ENCODE assay signal across 8 cellular contexts in the genomic region with DNA sequence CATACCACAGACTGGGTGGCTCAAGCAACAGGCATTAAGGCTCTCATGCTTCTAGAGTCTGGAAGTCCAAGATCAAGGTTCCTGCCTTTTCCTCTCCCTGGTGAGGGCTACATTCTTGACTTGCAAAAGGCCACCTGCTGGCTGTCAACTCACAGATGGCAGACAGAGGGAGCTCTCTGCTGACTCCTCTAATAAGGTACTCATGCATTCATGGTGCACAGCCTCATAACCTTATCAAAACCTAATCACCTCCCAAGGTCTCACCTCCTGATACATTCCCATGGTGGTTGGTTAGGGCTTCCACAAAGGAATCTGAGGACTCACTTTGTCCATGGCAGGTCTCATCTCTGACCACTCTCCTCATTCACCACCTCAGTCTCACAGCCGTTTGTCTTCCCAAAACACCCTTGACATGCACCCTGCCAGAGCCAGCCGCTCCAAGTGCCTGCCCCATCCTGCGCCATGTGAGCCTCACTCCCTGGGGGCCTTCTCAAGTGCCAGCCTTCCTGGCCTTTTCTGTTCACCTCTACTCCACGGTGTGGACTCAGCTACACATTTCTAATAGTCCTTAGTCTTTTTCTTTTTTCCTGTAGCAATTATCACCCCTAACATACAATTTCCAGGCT.
DNase-seq lines count a peak whose midpoint lies in the region; ATAC-seq and TF ChIP-seq lines count a peak whose summit lies in the region.

No MANE protein-coding gene starts in this region.

- DNase-seq in activated CD4-positive, alpha-beta T cell treated with anti-CD3 and anti-CD28 coated beads, Interleukin-2, amount 10 ng/mL, durations not matched to agents 7 days and 5 days, result peak; percentile 14
- DNase-seq in activated CD4-positive, alpha-beta T cell treated with anti-CD3 and anti-CD28 coated beads, Interleukin-2, amount 50 U/mL, for 4 hours, result no peak
- DNase-seq in Jurkat, Clone E6-1 (ENCODE audit: low read depth, low spot score), result peak; percentile 28
- DNase-seq in astrocyte of the spinal cord (ENCODE audit: low read depth, low spot score) (peak; percentile 4), GM19240 (ENCODE audit: insufficient read length, low spot score) (no peak)
- no peak for DNase-seq in activated effector memory CD4-positive, alpha-beta T cell treated with anti-CD3 and anti-CD28 coated beads, Interleukin-2, amount 50 U/mL, for 16 hours

- TF ChIP-seq CTCF in astrocyte of the spinal cord (IDR thresholded peaks at IDR 0.05; ENCODE audit: low read depth, low read length), result peak; percentile 19
- TF ChIP-seq CTCF in gastroesophageal sphincter (IDR thresholded peaks at IDR 0.05), result no peak

- H3K4me3 ChIP-seq in Jurkat, Clone E6-1 (ENCODE audit: low read length), result no peak overlapping the region
- H3K4me3 ChIP-seq in astrocyte of the spinal cord (ENCODE audit: low read depth, low read length), result no peak overlapping the region
- no peak overlapping the region for H3K4me3 ChIP-seq in gastroesophageal sphincter

- POLR2A ChIA-PET in activated CD4-positive, alpha-beta T cell treated with anti-CD3 and anti-CD28 coated beads, Interleukin-2, amount 10 ng/mL, durations not matched to agents 7 days and 5 days (lab: Charles Lee), result no interaction called here

- TF ChIP-seq POLR2A in gastroesophageal sphincter (IDR thresholded peaks at IDR 0.05), result no peak

- no peak overlapping the region for H3K4me3 Mint-ChIP-seq in activated CD4-positive, alpha-beta T cell treated with anti-CD3 and anti-CD28 coated beads, Interleukin-2, amount 10 ng/mL, durations not matched to agents 7 days and 5 days
- H3K4me3 Mint-ChIP-seq in stimulated activated memory B cell treated with anti-CD40 and anti-IgM and Interleukin-4, amounts not matched to agents 10 μg/mL and 1 μg/mL and 100 μg/mL, for 72 hours, result no peak overlapping the region

- H3K27ac ChIP-seq in gastroesophageal sphincter, result no peak overlapping the region

- H3K27me3 Mint-ChIP-seq in activated CD4-positive, alpha-beta T cell treated with anti-CD3 and anti-CD28 coated beads, Interleukin-2, amount 10 ng/mL, durations not matched to agents 7 days and 5 days, result peaks cover 2% of the 10 kb centered on the region
- H3K27me3 Mint-ChIP-seq in stimulated activated memory B cell treated with anti-CD40 and anti-IgM and Interleukin-4, amounts not matched to agents 10 μg/mL and 1 μg/mL and 100 μg/mL, for 72 hours, result peaks cover 9% of the 10 kb centered on the region

- no peaks in the 10 kb centered on the region for H3K36me3 ChIP-seq in gastroesophageal sphincter

- no peaks in the 10 kb centered on the region for H3K9me3 ChIP-seq in gastroesophageal sphincter

- no peak overlapping the region for H3K27ac Mint-ChIP-seq in activated CD4-positive, alpha-beta T cell treated with anti-CD3 and anti-CD28 coated beads, Interleukin-2, amount 10 ng/mL, durations not matched to agents 7 days and 5 days
- H3K27ac Mint-ChIP-seq in stimulated activated memory B cell treated with anti-CD40 and anti-IgM and Interleukin-4, amounts not matched to agents 10 μg/mL and 1 μg/mL and 100 μg/mL, for 72 hours, result no peak overlapping the region

- 68 to 88% methylated on average over 4 of the region's 4 CpGs for WGBS in gastroesophageal sphincter (ENCODE audit: low coverage in 1 of 2), 2 donors

- peak; percentile 48 for ATAC-seq in stimulated activated memory B cell treated with anti-CD40 and anti-IgM and Interleukin-4, amounts not matched to agents 10 μg/mL and 1 μg/mL and 100 μg/mL, for 72 hours
- ATAC-seq in gastroesophageal sphincter, result no peak

- H3K36me3 Mint-ChIP-seq in activated CD4-positive, alpha-beta T cell treated with anti-CD3 and anti-CD28 coated beads, Interleukin-2, amount 10 ng/mL, durations not matched to agents 7 days and 5 days (ENCODE audit: low read depth), result no peaks in the 10 kb centered on the region
- H3K36me3 Mint-ChIP-seq in stimulated activated memory B cell treated with anti-CD40 and anti-IgM and Interleukin-4, amounts not matched to agents 10 μg/mL and 1 μg/mL and 100 μg/mL, for 72 hours, result no peaks in the 10 kb centered on the region

- no peaks in the 10 kb centered on the region for H3K4me1 ChIP-seq in gastroesophageal sphincter

- CTCF ChIA-PET in activated CD4-positive, alpha-beta T cell treated with anti-CD3 and anti-CD28 coated beads, Interleukin-2, amount 10 ng/mL, durations not matched to agents 7 days and 5 days (lab: Charles Lee), result no interaction called here

- no peaks in the 10 kb centered on the region for H3K9me3 Mint-ChIP-seq in activated CD4-positive, alpha-beta T cell treated with anti-CD3 and anti-CD28 coated beads, Interleukin-2, amount 10 ng/mL, durations not matched to agents 7 days and 5 days
- no peaks in the 10 kb centered on the region for H3K9me3 Mint-ChIP-seq in stimulated activated memory B cell treated with anti-CD40 and anti-IgM and Interleukin-4, amounts not matched to agents 10 μg/mL and 1 μg/mL and 100 μg/mL, for 72 hours

- no peaks in the 10 kb centered on the region for H3K27me3 ChIP-seq in gastroesophageal sphincter

- TF ChIP-seq EP300 in gastroesophageal sphincter (IDR thresholded peaks at IDR 0.05), result no peak

- in situ Hi-C loops in astrocyte of the spinal cord (cut with HindIII; ENCODE audit: low sequenced_read_pairs), result no loop called here

- H3K4me1 Mint-ChIP-seq in activated CD4-positive, alpha-beta T cell treated with anti-CD3 and anti-CD28 coated beads, Interleukin-2, amount 10 ng/mL, durations not matched to agents 7 days and 5 days, result no peaks in the 10 kb centered on the region
- H3K4me1 Mint-ChIP-seq in stimulated activated memory B cell treated with anti-CD40 and anti-IgM and Interleukin-4, amounts not matched to agents 10 μg/mL and 1 μg/mL and 100 μg/mL, for 72 hours, result no peaks in the 10 kb centered on the region

Comparison
In these comparisons a context has a peak if more than half of its experiments do, and no peak if none do; other contexts are left out.
1. DNase-seq: peak in activated CD4-positive, alpha-beta T cell treated with anti-CD3 and anti-CD28 coated beads, Interleukin-2, amount 10 ng/mL, durations not matched to agents 7 days and 5 days (single experiment), Jurkat, Clone E6-1 (single experiment) and astrocyte of the spinal cord (single experiment); none in activated CD4-positive, alpha-beta T cell treated with anti-CD3 and anti-CD28 coated beads, Interleukin-2, amount 50 U/mL, for 4 hours (0 of 2), GM19240 (single experiment) and activated effector memory CD4-positive, alpha-beta T cell treated with anti-CD3 and anti-CD28 coated beads, Interleukin-2, amount 50 U/mL, for 16 hours (single experiment).